Comparison of ENCODE assay signal across 1 cellular context in the genomic region with DNA sequence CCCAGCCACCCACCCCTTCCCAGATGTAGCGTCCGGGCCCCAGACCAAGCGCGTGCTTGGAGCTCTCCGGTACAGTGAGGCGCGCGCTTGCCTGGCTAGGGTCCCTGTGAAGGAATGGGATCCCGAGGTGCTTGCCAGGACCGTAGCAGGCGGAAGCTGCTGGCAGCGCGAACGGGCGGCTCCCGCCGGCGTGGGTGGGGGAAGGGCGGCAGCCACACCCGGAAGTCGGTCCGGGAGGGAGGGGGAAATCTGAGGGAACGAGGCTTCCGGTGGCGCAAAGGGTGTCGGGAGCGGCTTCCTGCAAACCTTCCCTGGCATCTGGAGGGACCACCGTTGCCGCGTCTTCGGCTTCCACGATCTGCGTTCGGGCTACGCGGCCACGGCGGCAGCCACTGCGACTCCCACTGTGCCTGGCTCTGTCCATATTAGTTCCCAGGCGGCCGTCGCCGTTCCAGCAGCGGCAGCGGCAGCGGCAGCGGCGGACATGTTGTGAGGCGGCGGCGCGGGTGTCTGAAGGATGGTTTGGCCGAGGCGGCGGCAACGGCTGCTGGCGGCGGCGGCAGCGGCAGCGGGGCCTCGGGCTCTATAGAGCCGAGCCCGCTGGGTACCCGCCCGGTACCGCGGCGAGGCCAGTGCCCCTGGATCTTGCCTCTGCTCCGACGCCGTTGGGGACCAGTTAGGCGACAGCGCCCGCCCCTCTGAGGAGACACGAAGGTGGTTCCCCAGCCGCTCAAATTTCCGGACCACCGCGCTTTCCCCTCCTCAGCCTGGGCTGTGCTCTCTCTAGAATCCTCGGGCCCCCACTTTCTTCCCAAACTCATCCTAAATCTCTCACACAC.
TF ChIP-seq lines count a peak whose summit lies in the region.

A gene (plus strand): TSS at position 275 of the 839 bp plus-strand sequence. CDS start 739 bp downstream, outside the sequence.

TF ChIP-seq in K562, 482 proteins besides CTCF, POLR2A, EP300 and RAD21 (continued from another document and continues in another):
- TF ChIP-seq, protein P1, sequence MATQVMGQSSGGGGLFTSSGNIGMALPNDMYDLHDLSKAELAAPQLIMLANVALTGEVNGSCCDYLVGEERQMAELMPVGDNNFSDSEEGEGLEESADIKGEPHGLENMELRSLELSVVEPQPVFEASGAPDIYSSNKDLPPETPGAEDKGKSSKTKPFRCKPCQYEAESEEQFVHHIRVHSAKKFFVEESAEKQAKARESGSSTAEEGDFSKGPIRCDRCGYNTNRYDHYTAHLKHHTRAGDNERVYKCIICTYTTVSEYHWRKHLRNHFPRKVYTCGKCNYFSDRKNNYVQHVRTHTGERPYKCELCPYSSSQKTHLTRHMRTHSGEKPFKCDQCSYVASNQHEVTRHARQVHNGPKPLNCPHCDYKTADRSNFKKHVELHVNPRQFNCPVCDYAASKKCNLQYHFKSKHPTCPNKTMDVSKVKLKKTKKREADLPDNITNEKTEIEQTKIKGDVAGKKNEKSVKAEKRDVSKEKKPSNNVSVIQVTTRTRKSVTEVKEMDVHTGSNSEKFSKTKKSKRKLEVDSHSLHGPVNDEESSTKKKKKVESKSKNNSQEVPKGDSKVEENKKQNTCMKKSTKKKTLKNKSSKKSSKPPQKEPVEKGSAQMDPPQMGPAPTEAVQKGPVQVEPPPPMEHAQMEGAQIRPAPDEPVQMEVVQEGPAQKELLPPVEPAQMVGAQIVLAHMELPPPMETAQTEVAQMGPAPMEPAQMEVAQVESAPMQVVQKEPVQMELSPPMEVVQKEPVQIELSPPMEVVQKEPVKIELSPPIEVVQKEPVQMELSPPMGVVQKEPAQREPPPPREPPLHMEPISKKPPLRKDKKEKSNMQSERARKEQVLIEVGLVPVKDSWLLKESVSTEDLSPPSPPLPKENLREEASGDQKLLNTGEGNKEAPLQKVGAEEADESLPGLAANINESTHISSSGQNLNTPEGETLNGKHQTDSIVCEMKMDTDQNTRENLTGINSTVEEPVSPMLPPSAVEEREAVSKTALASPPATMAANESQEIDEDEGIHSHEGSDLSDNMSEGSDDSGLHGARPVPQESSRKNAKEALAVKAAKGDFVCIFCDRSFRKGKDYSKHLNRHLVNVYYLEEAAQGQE (CRISPR knock-in tag; IDR thresholded peaks at IDR 0.05; ENCODE audit: low read depth): no peak; the same call in 1 of the 2 replicates
- TF ChIP-seq ZNF224 (CRISPR knock-in tag; IDR thresholded peaks at IDR 0.05) (no peak), ZNF134 (CRISPR knock-in tag; conservative IDR thresholded peaks at IDR 0.05) (no peak), ZNF408 (CRISPR knock-in tag; IDR thresholded peaks at IDR 0.05; ENCODE audit: low read depth) (no peak), MYBL2 (IDR thresholded peaks at IDR 0.05; ENCODE audit: low read depth) (peak; percentile 53), MYBL2 (CRISPR knock-in tag; IDR thresholded peaks at IDR 0.05; ENCODE audit: borderline replicate concordance) (no peak), ZNF75A (CRISPR knock-in tag; IDR thresholded peaks at IDR 0.05) (no peak), ZNF79 (CRISPR knock-in tag; IDR thresholded peaks at IDR 0.05; ENCODE audit: low read depth) (0 out of 2 replicates have a peak, but pooled peaks have one; percentile 7), SRSF1 (IDR thresholded peaks at IDR 0.05; ENCODE audit: low read depth, low read length) (no peak), NELFE (IDR thresholded peaks at IDR 0.05; ENCODE audit: insufficient read depth, insufficient read length) (no peak), SMARCC2 (IDR thresholded peaks at IDR 0.05; ENCODE audit: low read depth) (no peak; the same call in 1 of the 2 replicates), NCOA1 (IDR thresholded peaks at IDR 0.05; ENCODE audit: low read depth) (peak; percentile 73), MCM3 (IDR thresholded peaks at IDR 0.05) (no peak), E2F3 (CRISPR knock-in tag; IDR thresholded peaks at IDR 0.05) (0 out of 2 replicates have a peak, but pooled peaks have one; percentile 58), HDGF (IDR thresholded peaks at IDR 0.05) (no peak), ZNF282 (CRISPR knock-in tag; IDR thresholded peaks at IDR 0.05) (no peak), ELF2 (CRISPR knock-in tag; IDR thresholded peaks at IDR 0.05) (peak; percentile 83), NCOA6 (IDR thresholded peaks at IDR 0.05) (no peak), KLF1 (tag; IDR thresholded peaks at IDR 0.05) (peak; percentile 90), CTBP1 (IDR thresholded peaks at IDR 0.05; ENCODE audit: borderline replicate concordance) (peak; percentile 73; the same call in 1 of the 2 replicates), ZNF444 (CRISPR knock-in tag; IDR thresholded peaks at IDR 0.05) (no peak), NFRKB (IDR thresholded peaks at IDR 0.05; ENCODE audit: low read depth) (peak; percentile 79), ZNF354B (CRISPR knock-in tag; IDR thresholded peaks at IDR 0.05) (no peak), CBFB (CRISPR knock-in tag; IDR thresholded peaks at IDR 0.05) (no peak), SREBF2 (CRISPR knock-in tag; IDR thresholded peaks at IDR 0.05) (no peak), MXI1 (IDR thresholded peaks at IDR 0.05; ENCODE audit: low read depth, low read length) (peak; percentile 62; the same call in 1 of the 2 replicates), NR2F6 (CRISPR knock-in tag; IDR thresholded peaks at IDR 0.05) (no peak), ZNF695 (CRISPR knock-in tag; IDR thresholded peaks at IDR 0.05) (no peak), PML (IDR thresholded peaks at IDR 0.05; ENCODE audit: low read length) (peak; percentile 89), TEAD1 (CRISPR knock-in tag; IDR thresholded peaks at IDR 0.05) (no peak; a peak in 1 of 4 replicates), ZNF239 (CRISPR knock-in tag; IDR thresholded peaks at IDR 0.05) (no peak)
- TF ChIP-seq, protein P2, sequence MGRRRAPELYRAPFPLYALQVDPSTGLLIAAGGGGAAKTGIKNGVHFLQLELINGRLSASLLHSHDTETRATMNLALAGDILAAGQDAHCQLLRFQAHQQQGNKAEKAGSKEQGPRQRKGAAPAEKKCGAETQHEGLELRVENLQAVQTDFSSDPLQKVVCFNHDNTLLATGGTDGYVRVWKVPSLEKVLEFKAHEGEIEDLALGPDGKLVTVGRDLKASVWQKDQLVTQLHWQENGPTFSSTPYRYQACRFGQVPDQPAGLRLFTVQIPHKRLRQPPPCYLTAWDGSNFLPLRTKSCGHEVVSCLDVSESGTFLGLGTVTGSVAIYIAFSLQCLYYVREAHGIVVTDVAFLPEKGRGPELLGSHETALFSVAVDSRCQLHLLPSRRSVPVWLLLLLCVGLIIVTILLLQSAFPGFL (CRISPR knock-in tag; IDR thresholded peaks at IDR 0.05): no peak
- TF ChIP-seq, protein P3, sequence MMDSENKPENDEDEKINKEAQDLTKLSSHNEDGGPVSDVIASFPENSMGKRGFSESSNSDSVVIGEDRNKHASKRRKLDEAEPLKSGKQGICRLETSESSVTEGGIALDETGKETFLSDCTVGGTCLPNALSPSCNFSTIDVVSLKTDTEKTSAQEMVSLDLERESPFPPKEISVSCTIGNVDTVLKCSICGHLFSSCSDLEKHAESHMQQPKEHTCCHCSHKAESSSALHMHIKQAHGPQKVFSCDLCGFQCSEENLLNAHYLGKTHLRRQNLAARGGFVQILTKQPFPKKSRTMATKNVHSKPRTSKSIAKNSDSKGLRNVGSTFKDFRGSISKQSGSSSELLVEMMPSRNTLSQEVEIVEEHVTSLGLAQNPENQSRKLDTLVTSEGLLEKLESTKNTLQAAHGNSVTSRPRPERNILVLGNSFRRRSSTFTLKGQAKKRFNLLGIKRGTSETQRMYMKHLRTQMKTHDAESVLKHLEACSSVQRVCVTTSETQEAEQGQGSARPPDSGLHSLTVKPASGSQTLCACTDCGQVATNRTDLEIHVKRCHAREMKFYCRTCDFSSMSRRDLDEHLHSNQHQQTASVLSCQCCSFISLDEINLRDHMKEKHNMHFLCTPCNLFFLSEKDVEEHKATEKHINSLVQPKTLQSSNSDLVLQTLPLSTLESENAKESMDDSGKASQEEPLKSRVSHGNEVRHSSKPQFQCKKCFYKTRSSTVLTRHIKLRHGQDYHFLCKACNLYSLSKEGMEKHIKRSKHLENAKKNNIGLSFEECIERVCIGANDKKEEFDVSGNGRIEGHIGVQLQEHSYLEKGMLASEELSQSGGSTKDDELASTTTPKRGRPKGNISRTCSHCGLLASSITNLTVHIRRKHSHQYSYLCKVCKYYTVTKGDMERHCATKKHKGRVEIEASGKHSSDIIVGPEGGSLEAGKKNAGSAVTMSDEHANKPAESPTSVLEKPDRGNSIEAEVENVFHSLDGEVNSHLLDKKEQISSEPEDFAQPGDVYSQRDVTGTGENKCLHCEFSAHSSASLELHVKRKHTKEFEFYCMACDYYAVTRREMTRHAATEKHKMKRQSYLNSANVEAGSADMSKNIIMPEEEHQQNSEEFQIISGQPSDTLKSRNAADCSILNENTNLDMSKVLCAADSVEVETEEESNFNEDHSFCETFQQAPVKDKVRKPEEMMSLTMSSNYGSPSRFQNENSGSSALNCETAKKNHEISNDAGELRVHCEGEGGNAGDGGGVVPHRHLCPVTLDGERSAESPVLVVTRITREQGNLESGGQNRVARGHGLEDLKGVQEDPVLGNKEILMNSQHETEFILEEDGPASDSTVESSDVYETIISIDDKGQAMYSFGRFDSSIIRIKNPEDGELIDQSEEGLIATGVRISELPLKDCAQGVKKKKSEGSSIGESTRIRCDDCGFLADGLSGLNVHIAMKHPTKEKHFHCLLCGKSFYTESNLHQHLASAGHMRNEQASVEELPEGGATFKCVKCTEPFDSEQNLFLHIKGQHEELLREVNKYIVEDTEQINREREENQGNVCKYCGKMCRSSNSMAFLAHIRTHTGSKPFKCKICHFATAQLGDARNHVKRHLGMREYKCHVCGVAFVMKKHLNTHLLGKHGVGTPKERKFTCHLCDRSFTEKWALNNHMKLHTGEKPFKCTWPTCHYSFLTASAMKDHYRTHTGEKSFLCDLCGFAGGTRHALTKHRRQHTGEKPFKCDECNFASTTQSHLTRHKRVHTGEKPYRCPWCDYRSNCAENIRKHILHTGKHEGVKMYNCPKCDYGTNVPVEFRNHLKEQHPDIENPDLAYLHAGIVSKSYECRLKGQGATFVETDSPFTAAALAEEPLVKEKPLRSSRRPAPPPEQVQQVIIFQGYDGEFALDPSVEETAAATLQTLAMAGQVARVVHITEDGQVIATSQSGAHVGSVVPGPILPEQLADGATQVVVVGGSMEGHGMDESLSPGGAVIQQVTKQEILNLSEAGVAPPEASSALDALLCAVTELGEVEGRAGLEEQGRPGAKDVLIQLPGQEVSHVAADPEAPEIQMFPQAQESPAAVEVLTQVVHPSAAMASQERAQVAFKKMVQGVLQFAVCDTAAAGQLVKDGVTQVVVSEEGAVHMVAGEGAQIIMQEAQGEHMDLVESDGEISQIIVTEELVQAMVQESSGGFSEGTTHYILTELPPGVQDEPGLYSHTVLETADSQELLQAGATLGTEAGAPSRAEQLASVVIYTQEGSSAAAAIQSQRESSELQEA (IDR thresholded peaks at IDR 0.05; ENCODE audit: low read depth): no peak
- TF ChIP-seq, protein P4, sequence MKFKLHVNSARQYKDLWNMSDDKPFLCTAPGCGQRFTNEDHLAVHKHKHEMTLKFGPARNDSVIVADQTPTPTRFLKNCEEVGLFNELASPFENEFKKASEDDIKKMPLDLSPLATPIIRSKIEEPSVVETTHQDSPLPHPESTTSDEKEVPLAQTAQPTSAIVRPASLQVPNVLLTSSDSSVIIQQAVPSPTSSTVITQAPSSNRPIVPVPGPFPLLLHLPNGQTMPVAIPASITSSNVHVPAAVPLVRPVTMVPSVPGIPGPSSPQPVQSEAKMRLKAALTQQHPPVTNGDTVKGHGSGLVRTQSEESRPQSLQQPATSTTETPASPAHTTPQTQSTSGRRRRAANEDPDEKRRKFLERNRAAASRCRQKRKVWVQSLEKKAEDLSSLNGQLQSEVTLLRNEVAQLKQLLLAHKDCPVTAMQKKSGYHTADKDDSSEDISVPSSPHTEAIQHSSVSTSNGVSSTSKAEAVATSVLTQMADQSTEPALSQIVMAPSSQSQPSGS (CRISPR knock-in tag; IDR thresholded peaks at IDR 0.05): no peak
- TF ChIP-seq, protein P5, sequence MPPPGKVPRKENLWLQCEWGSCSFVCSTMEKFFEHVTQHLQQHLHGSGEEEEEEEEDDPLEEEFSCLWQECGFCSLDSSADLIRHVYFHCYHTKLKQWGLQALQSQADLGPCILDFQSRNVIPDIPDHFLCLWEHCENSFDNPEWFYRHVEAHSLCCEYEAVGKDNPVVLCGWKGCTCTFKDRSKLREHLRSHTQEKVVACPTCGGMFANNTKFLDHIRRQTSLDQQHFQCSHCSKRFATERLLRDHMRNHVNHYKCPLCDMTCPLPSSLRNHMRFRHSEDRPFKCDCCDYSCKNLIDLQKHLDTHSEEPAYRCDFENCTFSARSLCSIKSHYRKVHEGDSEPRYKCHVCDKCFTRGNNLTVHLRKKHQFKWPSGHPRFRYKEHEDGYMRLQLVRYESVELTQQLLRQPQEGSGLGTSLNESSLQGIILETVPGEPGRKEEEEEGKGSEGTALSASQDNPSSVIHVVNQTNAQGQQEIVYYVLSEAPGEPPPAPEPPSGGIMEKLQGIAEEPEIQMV (tag; conservative IDR thresholded peaks at IDR 0.05; ENCODE audit: low read depth): no peak
- TF ChIP-seq, protein P6, sequence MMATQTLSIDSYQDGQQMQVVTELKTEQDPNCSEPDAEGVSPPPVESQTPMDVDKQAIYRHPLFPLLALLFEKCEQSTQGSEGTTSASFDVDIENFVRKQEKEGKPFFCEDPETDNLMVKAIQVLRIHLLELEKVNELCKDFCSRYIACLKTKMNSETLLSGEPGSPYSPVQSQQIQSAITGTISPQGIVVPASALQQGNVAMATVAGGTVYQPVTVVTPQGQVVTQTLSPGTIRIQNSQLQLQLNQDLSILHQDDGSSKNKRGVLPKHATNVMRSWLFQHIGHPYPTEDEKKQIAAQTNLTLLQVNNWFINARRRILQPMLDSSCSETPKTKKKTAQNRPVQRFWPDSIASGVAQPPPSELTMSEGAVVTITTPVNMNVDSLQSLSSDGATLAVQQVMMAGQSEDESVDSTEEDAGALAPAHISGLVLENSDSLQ (IDR thresholded peaks at IDR 0.05): no peak
- TF ChIP-seq, protein P7, sequence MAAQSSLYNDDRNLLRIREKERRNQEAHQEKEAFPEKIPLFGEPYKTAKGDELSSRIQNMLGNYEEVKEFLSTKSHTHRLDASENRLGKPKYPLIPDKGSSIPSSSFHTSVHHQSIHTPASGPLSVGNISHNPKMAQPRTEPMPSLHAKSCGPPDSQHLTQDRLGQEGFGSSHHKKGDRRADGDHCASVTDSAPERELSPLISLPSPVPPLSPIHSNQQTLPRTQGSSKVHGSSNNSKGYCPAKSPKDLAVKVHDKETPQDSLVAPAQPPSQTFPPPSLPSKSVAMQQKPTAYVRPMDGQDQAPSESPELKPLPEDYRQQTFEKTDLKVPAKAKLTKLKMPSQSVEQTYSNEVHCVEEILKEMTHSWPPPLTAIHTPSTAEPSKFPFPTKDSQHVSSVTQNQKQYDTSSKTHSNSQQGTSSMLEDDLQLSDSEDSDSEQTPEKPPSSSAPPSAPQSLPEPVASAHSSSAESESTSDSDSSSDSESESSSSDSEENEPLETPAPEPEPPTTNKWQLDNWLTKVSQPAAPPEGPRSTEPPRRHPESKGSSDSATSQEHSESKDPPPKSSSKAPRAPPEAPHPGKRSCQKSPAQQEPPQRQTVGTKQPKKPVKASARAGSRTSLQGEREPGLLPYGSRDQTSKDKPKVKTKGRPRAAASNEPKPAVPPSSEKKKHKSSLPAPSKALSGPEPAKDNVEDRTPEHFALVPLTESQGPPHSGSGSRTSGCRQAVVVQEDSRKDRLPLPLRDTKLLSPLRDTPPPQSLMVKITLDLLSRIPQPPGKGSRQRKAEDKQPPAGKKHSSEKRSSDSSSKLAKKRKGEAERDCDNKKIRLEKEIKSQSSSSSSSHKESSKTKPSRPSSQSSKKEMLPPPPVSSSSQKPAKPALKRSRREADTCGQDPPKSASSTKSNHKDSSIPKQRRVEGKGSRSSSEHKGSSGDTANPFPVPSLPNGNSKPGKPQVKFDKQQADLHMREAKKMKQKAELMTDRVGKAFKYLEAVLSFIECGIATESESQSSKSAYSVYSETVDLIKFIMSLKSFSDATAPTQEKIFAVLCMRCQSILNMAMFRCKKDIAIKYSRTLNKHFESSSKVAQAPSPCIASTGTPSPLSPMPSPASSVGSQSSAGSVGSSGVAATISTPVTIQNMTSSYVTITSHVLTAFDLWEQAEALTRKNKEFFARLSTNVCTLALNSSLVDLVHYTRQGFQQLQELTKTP (IDR thresholded peaks at IDR 0.05; ENCODE audit: low read depth in 1 of 2, partially characterized antibody in 2 of 2): peak; percentile 50 to 62
